In genomic region chr3:14418259-14418658, GRCh38 we compare ENCODE assay signal across 25 cellular contexts. TPM values are rescaled to one million over a fixed set of nuclear protein-coding genes. Genes with fewer than 3 reads are reported as not detected.
DNase-seq lines count a peak whose midpoint lies in the region; ATAC-seq, FAIRE-seq and TF ChIP-seq lines count a peak whose summit lies in the region.
"Had no signal": no experiment of that assay in that cellular context is flagged by ENCODE, and none has a peak within 500 bp of the region (broad histone marks: within the 10 kb centered on the region; RNA-seq: fewer than 3 reads in every experiment).

No MANE protein-coding gene starts in this region.

- no TSS peak for BruUV-seq in K562 (replicated peaks; lab: Mats Ljungman, UMichigan)

- no peak overlapping the region for H4K8ac ChIP-seq in H9 (replicated peaks; ENCODE audit: insufficient read length, low read depth, low read length)

- peak overlapping the region in 1 of 2 experiments; percentile 46; a peak in 2 of 5 replicates for H3K4me3 Mint-ChIP-seq in H9
- no peak overlapping the region for H3K4me3 Mint-ChIP-seq in glutamatergic neuron (ENCODE audit: unreplicated experiment)
- H3K4me3 Mint-ChIP-seq: activated CD8-positive, alpha-beta T cell treated with anti-CD3 and anti-CD28 coated beads for 36 hours; memory B cell had no signal

- POLR2A ChIA-PET in K562 (lab: Yijun Ruan, JAX): interaction anchor here (0.7 kb wide), 1 partner anchor 36 kb away, joined by 3 read pairs; no protein-coding TSS in a partner anchor

- H3K56ac ChIP-seq in H9 (ENCODE audit: insufficient read length, low read depth, low read length): no peak overlapping the region

- H3K4me1 ChIP-seq in H9 (ENCODE audit: insufficient read depth, low read length) (peaks cover 14% of the 10 kb centered on the region), K562 (replicated peaks in 1 of 2; ENCODE audit: control insufficient read depth in 2 of 2, insufficient read depth in 2 of 2, low read length in 2 of 2) (peaks cover 14 to 18% of the 10 kb centered on the region in 2 experiments; a peak in 4 of 5 replicates), stomach (peaks cover 32 to 71% (median 51%) of the 10 kb centered on the region in 4 donors)
- H3K4me1 ChIP-seq: uterus had no signal

- DNase-seq in H9: no peak
- no peak for DNase-seq in K562 (ENCODE audit: extremely low read depth in 1 of 4, low spot score in 3 of 4)
- peak; percentile 68 for DNase-seq in mucosa of gallbladder (ENCODE audit: low spot score)
- no peak for DNase-seq in stomach
- no peak for DNase-seq in glutamatergic neuron
- DNase-seq: activated CD4-positive, CD25-positive, alpha-beta regulatory T cell treated with anti-CD3 and anti-CD28 coated beads, Interleukin-2, amount 50 U/mL, for 72 hours; activated CD8-positive, alpha-beta T cell treated with anti-CD3 and anti-CD28 coated beads for 36 hours; CD4-positive, CD25-positive, alpha-beta regulatory T cell; cortex of kidney; foreskin fibroblast; NCI-H1105 treated with DMSO at 0.1 percent for 48 hours; NCI-H2029; stimulated activated CD4-positive, alpha-beta T cell treated with anti-CD3 and anti-CD28 coated beads, Interleukin-2, amount 100 ng/mL, for 24 hours; uterus had no signal

- TF ChIP-seq CTCF in H9 (conservative IDR thresholded peaks at IDR 0.05) (no peak), K562 (IDR thresholded peaks at IDR 0.05 in 2 of 3, conservative IDR thresholded peaks at IDR 0.05 in 1 of 3; ENCODE audit: insufficient read depth in 2 of 3, low read depth in 1 of 3, low read length in 3 of 3) (no peak), stomach (IDR thresholded peaks at IDR 0.05) (no peak), glutamatergic neuron (IDR thresholded peaks at IDR 0.05; ENCODE audit: partially characterized antibody, unreplicated experiment) (no peak)

- ATAC-seq in K562: no peak
- no peak for ATAC-seq in HG03280 (IDR thresholded peaks at IDR 0.05; ENCODE audit: unreplicated experiment)
- ATAC-seq in HG02678 (IDR thresholded peaks at IDR 0.05; ENCODE audit: unreplicated experiment): no peak
- ATAC-seq: activated CD8-positive, alpha-beta T cell treated with anti-CD3 and anti-CD28 coated beads for 36 hours; activated naive CD4-positive, alpha-beta T cell treated with anti-CD3 and anti-CD28 coated beads, Interleukin-2, amount 50 U/mL, for 72 hours; esophagus mucosa had no signal

- in situ Hi-C loops in K562 (cut with MboI): no loop called here

- H2BK5ac ChIP-seq in H9 (ENCODE audit: insufficient read length, low read length): no peak overlapping the region

- TF ChIP-seq POLR2A in K562 (conservative IDR thresholded peaks at IDR 0.05) (no peak), stomach (IDR thresholded peaks at IDR 0.05) (no peak)

- H2AFZ ChIP-seq in H9 (ENCODE audit: low read length) (no peak overlapping the region), K562 (ENCODE audit: low read depth, low read length) (no peak overlapping the region)

- H3K27ac Mint-ChIP-seq in H9 (peak overlapping the region; percentile 81 to 96 (median 89); a peak in 6 of 7 replicates), glutamatergic neuron (ENCODE audit: unreplicated experiment) (no peak overlapping the region)
- H3K27ac Mint-ChIP-seq: activated CD8-positive, alpha-beta T cell treated with anti-CD3 and anti-CD28 coated beads for 36 hours; activated T-helper 2 cell treated with anti-CD3 and anti-CD28 coated beads, Interferon-gamma antibody, Interleukin-2, Interleukin-4, amounts not matched to agents 10 μg/mL and 5 μg/mL and 100 μg/mL, durations not matched to agents 14 hours and 24 hours and 36 hours had no signal

- no peaks in the 10 kb centered on the region for H3K9me1 ChIP-seq in K562 (ENCODE audit: control insufficient read depth, insufficient read depth, low read length)

- H3K14ac ChIP-seq in H9 (ENCODE audit: insufficient read depth, low read length): no peak overlapping the region

- no peak overlapping the region for H2BK20ac ChIP-seq in H9 (ENCODE audit: low read depth, low read length, poor library complexity, severe bottlenecking)

- H3K9ac ChIP-seq in H9 (ENCODE audit: extremely low read depth, insufficient read length, low read length) (no peak overlapping the region), K562 (ENCODE audit: insufficient read depth in 1 of 2, low read depth in 2 of 2, low read length in 2 of 2) (peak overlapping the region in 1 of 2 experiments; percentile 27; a peak in 1 of 4 replicates)

- H4K5ac ChIP-seq in H9 (ENCODE audit: insufficient read length, low read depth, low read length): no peak overlapping the region

- H3K9me3 Mint-ChIP-seq in H9 (no peaks in the 10 kb centered on the region), glutamatergic neuron (ENCODE audit: unreplicated experiment) (peaks cover 2% of the 10 kb centered on the region)
- H3K9me3 Mint-ChIP-seq: activated CD8-positive, alpha-beta T cell treated with anti-CD3 and anti-CD28 coated beads for 36 hours; activated naive CD4-positive, alpha-beta T cell treated with anti-CD3 and anti-CD28 coated beads, Interleukin-2, amount 50 U/mL, for 72 hours; activated T-helper 2 cell treated with anti-CD3 and anti-CD28 coated beads, Interferon-gamma antibody, Interleukin-2, Interleukin-4, amounts not matched to agents 10 μg/mL and 5 μg/mL and 100 μg/mL, durations not matched to agents 14 hours and 24 hours and 36 hours; CD4-positive, CD25-positive, alpha-beta regulatory T cell; memory B cell had no signal

- no peak overlapping the region for H2BK12ac ChIP-seq in H9 (ENCODE audit: insufficient read length, low read depth, low read length)

- FAIRE-seq in K562 (lab: Jason Lieb, UNC): no peak
- FAIRE-seq: GM12892, RCC 7860 had no signal

- H3K23me2 ChIP-seq in H9 (ENCODE audit: insufficient read length, low read depth, low read length, poor library complexity, severe bottlenecking): no peaks in the 10 kb centered on the region

- no peak overlapping the region for H3K4ac ChIP-seq in H9 (ENCODE audit: low read depth, low read length)

- H3K79me1 ChIP-seq in H9 (ENCODE audit: insufficient read depth, low read depth, low read length, poor library complexity, severe bottlenecking): peaks cover 4% of the 10 kb centered on the region

- H3K23ac ChIP-seq in H9 (ENCODE audit: insufficient read length, low read depth, low read length): no peak overlapping the region

- WGBS in H9 (ENCODE audit: extremely low coverage, insufficient read length, low lambda C conversion rate): no CpG with 5 or more reads among the region's 10 CpGs
- WGBS in K562 (ENCODE audit: insufficient coverage, low coverage, missing lambda C conversion rate): 91% methylated on average over 10 of the region's 10 CpGs
- WGBS in stomach, 5 donors: 54 to 73% (median 66%) methylated on average over 9 to 10 of the region's 10 CpGs

- no peak overlapping the region for H2BK15ac ChIP-seq in H9 (ENCODE audit: low read depth, low read length)

- H3K4me3 ChIP-seq in K562 (no peak overlapping the region), stomach (no peak overlapping the region)
- H3K4me3 ChIP-seq: cardiac muscle cell, heart left ventricle, smooth muscle cell, uterus had no signal

- TF ChIP-seq RAD21 in K562 (CRISPR knock-in tag; conservative IDR thresholded peaks at IDR 0.05 in 1 of 2, IDR thresholded peaks at IDR 0.05 in 1 of 2): no peak

- H3K27me3 ChIP-seq in H9 (ENCODE audit: insufficient read depth, low read length) (no peaks in the 10 kb centered on the region), K562 (ENCODE audit: control insufficient read depth in 2 of 2, insufficient read depth in 2 of 2, low read length in 2 of 2) (no peaks in the 10 kb centered on the region), stomach (no peaks in the 10 kb centered on the region)
- H3K27me3 ChIP-seq: cardiac muscle cell, uterus had no signal

- H2BK120ac ChIP-seq in H9 (ENCODE audit: low read depth, low read length, poor library complexity, severe bottlenecking): no peak overlapping the region

- no peak overlapping the region for H4K91ac ChIP-seq in H9 (ENCODE audit: insufficient read length, low read depth, low read length)

- CTCF ChIA-PET in K562 (lab: Yijun Ruan, JAX; ENCODE audit: low intra/inter-chr PET ratio): no interaction called here

- no peak overlapping the region for H3T11ph ChIP-seq in H9 (ENCODE audit: low read length)

- intact Hi-C loops in K562 (cut with micrococcal nuclease) (no loop called here), stomach (cut with DNase I; ENCODE audit: low total_unique reads) (no loop called here)

- H3K27me3 Mint-ChIP-seq in H9 (ENCODE audit: low read depth) (no peaks in the 10 kb centered on the region; the same call in 1 of the 2 replicates), glutamatergic neuron (ENCODE audit: unreplicated experiment) (peaks cover 2% of the 10 kb centered on the region)
- H3K27me3 Mint-ChIP-seq: activated CD8-positive, alpha-beta T cell treated with anti-CD3 and anti-CD28 coated beads for 36 hours; CD4-positive, CD25-positive, alpha-beta regulatory T cell; memory B cell had no signal

- peaks cover 51 to 60% of the 10 kb centered on the region in 2 experiments for H3K4me1 Mint-ChIP-seq in H9
- peaks cover 13% of the 10 kb centered on the region for H3K4me1 Mint-ChIP-seq in glutamatergic neuron (ENCODE audit: low read depth, unreplicated experiment)

- H2AK5ac ChIP-seq in H9 (ENCODE audit: insufficient read length, low read length): no peak overlapping the region

- H3K36me3 Mint-ChIP-seq in H9 (ENCODE audit: insufficient read depth in 1 of 3, low read depth in 3 of 3) (peaks cover 23 to 43% (median 30%) of the 10 kb centered on the region in 3 experiments), glutamatergic neuron (ENCODE audit: unreplicated experiment) (no peaks in the 10 kb centered on the region)

- H3K79me2 ChIP-seq in H9 (ENCODE audit: insufficient read depth, low read length) (peaks cover 12% of the 10 kb centered on the region; the same call in 1 of the 2 replicates), K562 (ENCODE audit: control insufficient read depth, insufficient read depth, low read length) (peaks cover 96% of the 10 kb centered on the region)

- H3K36me3 ChIP-seq in K562 (ENCODE audit: control insufficient read depth, insufficient read depth, low read length) (peaks cover 100% of the 10 kb centered on the region), stomach (peaks cover 6 to 34% (median 24%) of the 10 kb centered on the region in 4 donors)
- H3K36me3 ChIP-seq: cardiac muscle cell, uterus had no signal

- H3K9me3 ChIP-seq in H9 (ENCODE audit: control insufficient read depth, low read depth, low read length) (no peaks in the 10 kb centered on the region), K562 (replicated peaks; ENCODE audit: control insufficient read depth, insufficient read depth, low read depth, low read length) (no peaks in the 10 kb centered on the region), stomach (no peaks in the 10 kb centered on the region)
- H3K9me3 ChIP-seq: heart left ventricle, uterus had no signal

- H3K27ac ChIP-seq in H9 (ENCODE audit: insufficient read length, low read depth, low read length): no peak overlapping the region
- H3K27ac ChIP-seq in K562 (ENCODE audit: extremely low read depth, low read depth, low read length): no peak overlapping the region
- peak overlapping the region in 4 of 5 donors; percentile 6 to 65 (median 46) for H3K27ac ChIP-seq in stomach
- H3K27ac ChIP-seq: cardiac muscle cell, uterus had no signal

- no peak overlapping the region for H3K18ac ChIP-seq in H9 (ENCODE audit: insufficient read length, low read depth, low read length)

- TF ChIP-seq EP300 in K562 (IDR thresholded peaks at IDR 0.05; ENCODE audit: low read length) (no peak), stomach (IDR thresholded peaks at IDR 0.05) (no peak)

- no peak overlapping the region for H3K4me2 ChIP-seq in H9 (ENCODE audit: insufficient read depth, insufficient read length, low read length)
- H3K4me2 ChIP-seq in K562 (ENCODE audit: insufficient read depth, low read length): no peak overlapping the region
- H3K4me2 ChIP-seq: smooth muscle cell had no signal

- H4K20me1 ChIP-seq in H9 (ENCODE audit: control insufficient read depth, insufficient read depth, insufficient read length): no peaks in the 10 kb centered on the region
- H4K20me1 ChIP-seq in K562 (replicated peaks; ENCODE audit: control insufficient read depth, insufficient read depth, low read length): peaks cover 7% of the 10 kb centered on the region; the same call in 1 of the 2 replicates

RNA-seq across cellular contexts. Expression of gene SLC6A6, which starts 15.9 kb away (rescaled TPM):
- total RNA-seq in H9 (2021): 70.8 and 72.6 TPM in 2 replicates
- total RNA-seq in K562 (2011; cell fraction: chromatin; rRNA removed; ENCODE audit: low replicate concordance): 361 and 756 TPM in 2 replicates
- total RNA-seq in K562 (2011; cell fraction: nucleolus; rRNA removed): 315 and 326 TPM in 2 replicates
- total RNA-seq in K562 (2011; cell fraction: nucleoplasm; rRNA removed): 358 and 388 TPM in 2 replicates
- 106 and 223 TPM in 2 replicates for total RNA-seq in K562 (2014; rRNA removed)
- 79.6 and 90.2 TPM in 2 replicates for total RNA-seq in K562 (2014; rRNA removed; fragmentation: Illumina TruSeq; extraction: Trizol)
- total RNA-seq in K562 (2015; rRNA removed; fragmentation: Illumina TruSeq; extraction: Trizol): 91.9 and 93.2 TPM in 2 replicates
- total RNA-seq in K562 (2021): 194 and 203 TPM in 2 replicates
- polyA plus RNA-seq in K562 (2011; rRNA removed): 71.4 and 100 TPM in 2 replicates
- polyA plus RNA-seq in K562 (2011; cell fraction: cytosol; rRNA removed): 56.5 and 73.9 TPM in 2 replicates
- polyA plus RNA-seq in K562 (2011; cell fraction: nucleus; rRNA removed): 434 and 457 TPM in 2 replicates
- 52.3 and 64.9 TPM in 2 replicates for polyA plus RNA-seq in K562 (2012)
- polyA plus RNA-seq in K562 (2014; fragmentation: Illumina TruSeq; extraction: Trizol): 121 and 139 TPM in 2 replicates
- polyA plus RNA-seq in K562 (2014; fragmentation: Nextera tagmentation; extraction: Ambion mirVana): 10 to 100 TPM; 12.3 to 14.8 TPM
- 111 and 129 TPM in 2 replicates for polyA plus RNA-seq in K562 (2014; rRNA removed)
- 75.5 and 106 TPM in 2 replicates for polyA minus RNA-seq in K562 (2011; rRNA and poly(A)+ RNA removed)
- 40.8 and 83.0 TPM in 2 replicates for polyA minus RNA-seq in K562 (2011; cell fraction: cytosol; rRNA and poly(A)+ RNA removed)
- polyA minus RNA-seq in K562 (2011; cell fraction: nucleus; rRNA and poly(A)+ RNA removed): 138 and 192 TPM in 2 replicates
- total RNA-seq in mucosa of gallbladder: 63.2 TPM
- 10 to 100 TPM; 15.6 to 36.7 (median 28.0) TPM for total RNA-seq in stomach
- polyA plus RNA-seq in stomach: 1 to 10 TPM; 3.0 to 6.8 (median 4.9) TPM
- total RNA-seq in glutamatergic neuron (ENCODE audit: unreplicated experiment): 21.9 TPM

Comparison
In these comparisons a context has a peak if more than half of its experiments do, and no peak if none do; other contexts are left out.
1. H3K27ac ChIP-seq: peak in stomach (4 of 5); none in H9 (single experiment) and K562 (single experiment).